Comparison of ENCODE assay signal across 1 cellular context in genomic region chr20:49885558-49886332, GRCh38.
TF ChIP-seq lines count a peak whose summit lies in the region.

No MANE protein-coding gene starts in this region.

TF ChIP-seq in WTC11, 78 proteins besides CTCF, POLR2A, EP300 and RAD21 (continued from another document):
- TF ChIP-seq AR (CRISPR knock-in tag; IDR thresholded peaks at IDR 0.05) (no peak), USF1 (CRISPR knock-in tag; IDR thresholded peaks at IDR 0.05) (no peak), JUN (CRISPR knock-in tag; IDR thresholded peaks at IDR 0.05) (no peak), IRF2 (CRISPR knock-in tag; IDR thresholded peaks at IDR 0.05; ENCODE audit: borderline replicate concordance, low read depth) (no peak), ERG (CRISPR knock-in tag; IDR thresholded peaks at IDR 0.05) (no peak)
TF ChIP-seq in WTC11: peak in this region for 0.
